In genomic region chr12:111858778-111859177, GRCh38 we compare ENCODE assay signal across 2 cellular contexts.
TF ChIP-seq lines count a peak whose summit lies in the region.

No MANE protein-coding gene starts in this region.

TF ChIP-seq in IMR-90, 13 proteins besides CTCF, POLR2A, EP300 and RAD21 (continued from another document):
- TF ChIP-seq MAFK (IDR thresholded peaks at IDR 0.05; ENCODE audit: low read depth, low read length), result 0 out of 2 replicates have a peak, but pooled peaks have one; percentile 7

TF ChIP-seq in K562, 482 proteins besides CTCF, POLR2A, EP300 and RAD21:
- TF ChIP-seq USF2 (CRISPR knock-in tag; IDR thresholded peaks at IDR 0.05) (no peak), TAF1 (IDR thresholded peaks at IDR 0.05; ENCODE audit: control insufficient read depth, extremely low read depth, insufficient read depth, low read length, severe bottlenecking) (no peak), EP400 (IDR thresholded peaks at IDR 0.05) (no peak), MYBL2 (IDR thresholded peaks at IDR 0.05; ENCODE audit: low read depth) (no peak), MYBL2 (CRISPR knock-in tag; IDR thresholded peaks at IDR 0.05; ENCODE audit: borderline replicate concordance) (no peak), HNRNPLL (IDR thresholded peaks at IDR 0.05; ENCODE audit: low read depth, low read length, poor library complexity, severe bottlenecking) (no peak), ZNF316 (IDR thresholded peaks at IDR 0.05) (peak; percentile 72)
